In genomic region chr5:21661129-21661528, GRCh38 we compare ENCODE assay signal across 29 cellular contexts.
"Had no signal": no experiment of that assay in that cellular context is flagged by ENCODE, and none has a peak within 500 bp of the region (broad histone marks: within the 10 kb centered on the region; RNA-seq: fewer than 3 reads in every experiment).

No MANE protein-coding gene starts in this region.

- ATAC-seq: left colon; left lung; lower lobe of right lung; naive thymus-derived CD8-positive, alpha-beta T cell; pancreas; right cardiac atrium; stimulated activated memory B cell treated with anti-CD40 and anti-IgM and Interleukin-4, amounts not matched to agents 10 μg/mL and 1 μg/mL and 100 μg/mL, for 72 hours; stimulated activated naive CD8-positive, alpha-beta T cell treated with anti-CD3 and anti-CD28 coated beads, Interleukin-15, amount 100 ng/mL, for 72 hours had no signal

- FAIRE-seq: islet of Langerhans, kidney, pancreas, small intestine had no signal

- H3K36me3 ChIP-seq: left lung, lower lobe of right lung, pancreas, prostate gland, sigmoid colon, spleen, tibial nerve, uterus had no signal

- H3K9me3 ChIP-seq: lower lobe of right lung, pancreas, prostate gland, sigmoid colon, tibial nerve, uterus had no signal

- H3K4me1 ChIP-seq: left lung, lower lobe of right lung, pancreas, prostate gland, sigmoid colon, spleen, tibial nerve, uterus had no signal

- H3K27ac ChIP-seq: left lung, lower lobe of right lung, pancreas, prostate gland, sigmoid colon, spleen, tibial nerve, uterus had no signal

- DNase-seq: hypothalamus; immature natural killer cell; kidney; left colon; left lung; lower lobe of right lung; mammary epithelial cell; mesenchymal stem cell; naive thymus-derived CD8-positive, alpha-beta T cell; nucleus accumbens; pancreas; posterior cingulate gyrus; retina; right cardiac atrium; sigmoid colon; small intestine; spleen; stimulated activated CD4-positive, alpha-beta T cell treated with anti-CD3 and anti-CD28 coated beads, Interleukin-1b, Interleukin-23, amount 100 ng/mL, for 48 hours; stimulated activated CD4-positive, alpha-beta T cell treated with anti-CD3 and anti-CD28 coated beads, Interleukin-2, amount 100 ng/mL, for 48 hours; stimulated activated CD4-positive, alpha-beta T cell treated with anti-CD3 and anti-CD28 coated beads, Interleukin-4, amount 100 ng/mL, for 4 hours; stimulated activated CD8-positive, alpha-beta memory T cell treated with anti-CD3 and anti-CD28 coated beads, Interleukin-4, amount 100 ng/mL, for 48 hours; stimulated activated naive CD4-positive, alpha-beta T cell treated with Interleukin-2 at 50 U/mL for 16 hours; stimulated activated naive CD8-positive, alpha-beta T cell treated with anti-CD3 and anti-CD28 coated beads, Interleukin-15, amount 100 ng/mL, for 72 hours; substantia nigra; uterus had no signal

- H3K4me3 ChIP-seq: left lung, lower lobe of right lung, pancreas, prostate gland, sigmoid colon, spleen, tibial nerve, uterus had no signal

- H3K27me3 ChIP-seq: left lung, pancreas, sigmoid colon, spleen, tibial nerve, uterus had no signal
